24 cellular contexts compared by ENCODE assay signal in genomic region chr6:82681119-82681714, GRCh38.
"Had no signal": no experiment of that assay in that cellular context is flagged by ENCODE, and none has a peak within 500 bp of the region (broad histone marks: within the 10 kb centered on the region; RNA-seq: fewer than 3 reads in every experiment).

No MANE protein-coding gene starts in this region.

- H3K9me3 ChIP-seq: gastrocnemius medialis, neutrophil, pancreas, prostate gland, suprapubic skin, tibial artery had no signal

- H3K27ac ChIP-seq: breast epithelium, esophagus muscularis mucosa, gastrocnemius medialis, left ventricle myocardium inferior, neutrophil, pancreas, prostate gland, right atrium auricular region, stomach, suprapubic skin, tibial artery had no signal

- H3K36me3 ChIP-seq: breast epithelium, esophagus muscularis mucosa, gastrocnemius medialis, left ventricle myocardium inferior, neutrophil, pancreas, prostate gland, right atrium auricular region, stomach, suprapubic skin, tibial artery had no signal

- ATAC-seq: activated CD8-positive, alpha-beta memory T cell treated with anti-CD3 and anti-CD28 coated beads, Interleukin-2, amount 10 ng/mL, durations not matched to agents 7 days and 5 days; activated CD8-positive, alpha-beta T cell treated with anti-CD3 and anti-CD28 coated beads, Interleukin-2, amount 10 ng/mL, durations not matched to agents 7 days and 5 days; activated naive CD8-positive, alpha-beta T cell treated with anti-CD3 and anti-CD28 coated beads, Interleukin-2, amount 50 U/mL, for 24 hours; gastrocnemius medialis; mucosa of descending colon; natural killer cell treated with Interleukin-12 subunit alpha and Interleukin-12 subunit beta and Interleukin-15 and Interleukin-18, amount 100 ng/mL, for 72 hours; pancreas; stimulated activated naive B cell treated with anti-CD40 and anti-IgM and Interleukin-4, amounts not matched to agents 10 μg/mL and 1 μg/mL and 100 μg/mL, for 72 hours had no signal

- H3K4me1 ChIP-seq: breast epithelium, gastrocnemius medialis, left ventricle myocardium inferior, pancreas, prostate gland, right atrium auricular region, suprapubic skin, tibial artery had no signal

- H3K4me3 ChIP-seq: breast epithelium, esophagus muscularis mucosa, gastrocnemius medialis, left ventricle myocardium inferior, mucosa of descending colon, pancreas, prostate gland, right atrium auricular region, stomach, suprapubic skin, tibial artery had no signal

- H3K27me3 ChIP-seq: breast epithelium, esophagus muscularis mucosa, gastrocnemius medialis, neutrophil, pancreas, right atrium auricular region, stomach, suprapubic skin, tibial artery had no signal

- DNase-seq: activated B cell treated with CpG ODN at 0.5 μM for 24 hours; activated CD8-positive, alpha-beta memory T cell treated with anti-CD3 and anti-CD28 coated beads, Interleukin-2, amount 10 ng/mL, durations not matched to agents 7 days and 5 days; activated CD8-positive, alpha-beta T cell treated with anti-CD3 and anti-CD28 coated beads, Interleukin-2, amount 10 ng/mL, durations not matched to agents 7 days and 5 days; activated naive CD8-positive, alpha-beta T cell treated with anti-CD3 and anti-CD28 coated beads, Interleukin-2, amount 50 U/mL, for 24 hours; activated T-cell treated with anti-CD3 and anti-CD28 coated beads, Interleukin-2, amount 50 U/mL, for 48 hours; amygdala; central memory CD4-positive, alpha-beta T cell; gastrocnemius medialis; glutamatergic neuron; left ventricle myocardium inferior; mucosa of descending colon; pancreas; stimulated activated CD4-positive, alpha-beta T cell treated with anti-CD3 and anti-CD28 coated beads, Interleukin-15, amount 100 ng/mL, for 24 hours; stimulated activated CD4-positive, alpha-beta T cell treated with anti-CD3 and anti-CD28 coated beads, Interleukin-2, amount 100 ng/mL, for 24 hours; stimulated activated naive B cell treated with anti-CD40 and anti-IgM and Interleukin-4, amounts not matched to agents 10 μg/mL and 1 μg/mL and 100 μg/mL, for 72 hours; stomach; tibial artery had no signal
